15 cellular contexts compared by ENCODE assay signal in genomic region chr3:151404316-151404715, GRCh38. TPM values are rescaled to one million over a fixed set of nuclear protein-coding genes. Genes with fewer than 3 reads are reported as not detected.
DNase-seq lines count a peak whose midpoint lies in the region; ATAC-seq, FAIRE-seq and TF ChIP-seq lines count a peak whose summit lies in the region.
"Had no signal": no experiment of that assay in that cellular context is flagged by ENCODE, and none has a peak within 500 bp of the region (broad histone marks: within the 10 kb centered on the region; RNA-seq: fewer than 3 reads in every experiment).

No MANE protein-coding gene starts in this region.

- no peak for TF ChIP-seq POLR2A in esophagus muscularis mucosa (IDR thresholded peaks at IDR 0.05; ENCODE audit: low read depth)

- no peaks in the 10 kb centered on the region for H3K9me3 ChIP-seq in SK-N-MC (ENCODE audit: low read depth, low read length)
- H3K9me3 ChIP-seq in esophagus muscularis mucosa = no peaks in the 10 kb centered on the region
- H3K9me3 ChIP-seq: heart right ventricle, MG63, testis had no signal

- TF ChIP-seq CTCF in esophagus muscularis mucosa (IDR thresholded peaks at IDR 0.05) = no peak

- H3K4me1 ChIP-seq in esophagus muscularis mucosa = no peaks in the 10 kb centered on the region
- H3K4me1 ChIP-seq: testis had no signal

- peak overlapping the region; percentile 4 for H3K4me3 ChIP-seq in SK-N-MC
- H3K4me3 ChIP-seq in esophagus muscularis mucosa = no peak overlapping the region
- H3K4me3 ChIP-seq: heart right ventricle, MG63, testis had no signal

- TF ChIP-seq EP300 in esophagus muscularis mucosa (IDR thresholded peaks at IDR 0.05) = no peak

- FAIRE-seq in HTR-8/SVneo (lab: Jason Lieb, UNC) = no peak

- in situ Hi-C loops in G401 (cut with HindIII; ENCODE audit: low sequenced_read_pairs) = no loop called here

- H3K36me3 ChIP-seq in SK-N-MC (ENCODE audit: insufficient read depth, low read length) (no peaks in the 10 kb centered on the region), esophagus muscularis mucosa (no peaks in the 10 kb centered on the region)
- H3K36me3 ChIP-seq: heart right ventricle, MG63 had no signal

- H3K9ac ChIP-seq in SK-N-MC (ENCODE audit: insufficient read length) = peak overlapping the region; percentile 34

- peak; percentile 86 for ATAC-seq in GM18861 (IDR thresholded peaks at IDR 0.05; ENCODE audit: unreplicated experiment)
- peak; percentile 71 for ATAC-seq in HG02938 (IDR thresholded peaks at IDR 0.05; ENCODE audit: unreplicated experiment)
- ATAC-seq: heart right ventricle; natural killer cell treated with Interleukin-12 subunit alpha and Interleukin-12 subunit beta and Interleukin-15 and Interleukin-18, amount 100 ng/mL, for 72 hours had no signal

- DNase-seq in SK-N-MC (ENCODE audit: low read depth, low spot score) (no peak), myocyte (ENCODE audit: low read depth) (peak; percentile 18), HTR-8/SVneo (ENCODE audit: insufficient read length, low spot score) (no peak), esophagus muscularis mucosa (ENCODE audit: extremely low spot score) (no peak), G401 (ENCODE audit: low spot score) (no peak)
- DNase-seq in NK-92 treated with Interleukin-12 subunit alpha and Interleukin-12 subunit beta, amount 100 ng/mL, for 24 hours (lab: John Stamatoyannopoulos, UW) = no peak
- DNase-seq: activated CD4-positive, alpha-beta T cell treated with anti-CD3 and anti-CD28 coated beads, Interleukin-2, amount 10 ng/mL, durations not matched to agents 7 days and 5 days; amygdala; heart right ventricle; MG63; testis had no signal

- WGBS in esophagus muscularis mucosa = 65% methylated on average over 1 of the region's 1 CpG

- intact Hi-C loops in esophagus muscularis mucosa (cut with DNase I) = no loop called here

- H3K27ac ChIP-seq in SK-N-MC (peak overlapping the region; percentile 49), esophagus muscularis mucosa (replicated peaks in 1 of 4) (no peak overlapping the region)
- H3K27ac ChIP-seq: heart right ventricle, testis had no signal

- no peaks in the 10 kb centered on the region for H3K27me3 ChIP-seq in esophagus muscularis mucosa
- H3K27me3 ChIP-seq: heart right ventricle, MG63, testis had no signal

RNA-seq across cellular contexts. Expression of gene P2RY12, which starts 19.8 kb away (rescaled TPM):
- total RNA-seq in myocyte (not detected in 2 replicates), esophagus muscularis mucosa (1 to 10 TPM; 1.5 to 4.6 (median 2.8) TPM)
- polyA plus RNA-seq in myocyte (2012) = not detected
- not detected in 2 replicates for total RNA-seq in G401 (2014; rRNA removed; shearing (Covaris generic))
- total RNA-seq: activated CD4-positive, alpha-beta T cell treated with anti-CD3 and anti-CD28 coated beads, Interleukin-2, amount 10 ng/mL, durations not matched to agents 7 days and 5 days; natural killer cell treated with Interleukin-12 subunit alpha and Interleukin-12 subunit beta and Interleukin-15 and Interleukin-18, amount 100 ng/mL, for 72 hours; testis had no signal

RNA-seq across cellular contexts. Expression of gene IGSF10, which starts 56.5 kb away (rescaled TPM):
- total RNA-seq in myocyte = 0.13 and 0.26 TPM in 2 replicates
- polyA plus RNA-seq in myocyte (2012) = 0.01 TPM
- total RNA-seq in esophagus muscularis mucosa = 1 to 10 TPM in 3 of 4 donors, under 1 TPM in 1; 0.83 to 4.0 (median 2.8) TPM
- total RNA-seq in G401 (2014; rRNA removed; shearing (Covaris generic)) = 0.07 TPM in 1 of 2 replicates, not detected in the other
- total RNA-seq: activated CD4-positive, alpha-beta T cell treated with anti-CD3 and anti-CD28 coated beads, Interleukin-2, amount 10 ng/mL, durations not matched to agents 7 days and 5 days; natural killer cell treated with Interleukin-12 subunit alpha and Interleukin-12 subunit beta and Interleukin-15 and Interleukin-18, amount 100 ng/mL, for 72 hours; OCI-LY7 had no signal
